16 cellular contexts compared by ENCODE assay signal in genomic region chr11:100068116-100068515, GRCh38.
"Had no signal": no experiment of that assay in that cellular context is flagged by ENCODE, and none has a peak within 500 bp of the region (broad histone marks: within the 10 kb centered on the region; RNA-seq: fewer than 3 reads in every experiment).

No MANE protein-coding gene starts in this region.

- DNase-seq: effector memory CD8-positive, alpha-beta T cell; foreskin melanocyte; head of caudate nucleus; left colon; left ventricle myocardium superior; mesendoderm; naive B cell; occipital lobe; pancreas; stimulated activated CD4-positive, alpha-beta T cell treated with anti-CD3 and anti-CD28 coated beads, Interleukin-2, amount 100 ng/mL, for 24 hours; stimulated activated CD4-positive, alpha-beta T cell treated with anti-CD3 and anti-CD28 coated beads, Interleukin-4, amount 100 ng/mL, for 4 hours; stimulated activated naive B cell treated with anti-CD40 and anti-IgM and Interleukin-4, amounts not matched to agents 10 μg/mL and 1 μg/mL and 100 μg/mL, for 72 hours; stomach; substantia nigra; transverse colon had no signal

- ATAC-seq: effector memory CD8-positive, alpha-beta T cell; left colon; left ventricle myocardium superior; pancreas; sciatic nerve; stimulated activated naive B cell treated with anti-CD40 and anti-IgM and Interleukin-4, amounts not matched to agents 10 μg/mL and 1 μg/mL and 100 μg/mL, for 72 hours had no signal
